Comparison of ENCODE assay signal across 23 cellular contexts in genomic region chrX:40410859-40411258, GRCh38.
"Had no signal": no experiment of that assay in that cellular context is flagged by ENCODE, and none has a peak within 500 bp of the region (broad histone marks: within the 10 kb centered on the region; RNA-seq: fewer than 3 reads in every experiment).

No MANE protein-coding gene starts in this region.

- DNase-seq: colonic mucosa; cortex of kidney; effector CD8-positive, alpha-beta T cell; effector memory CD8-positive, alpha-beta T cell; esophagus squamous epithelium; foreskin fibroblast; foreskin melanocyte; gastrocnemius medialis; glutamatergic neuron; head of caudate nucleus; heart right ventricle; hippocampal formation; left cardiac atrium; left lung; left ventricle myocardium superior; mammary epithelial cell; midbrain had no signal

- H3K27ac ChIP-seq: colonic mucosa, epithelial cell of prostate, esophagus squamous epithelium, gastrocnemius medialis, heart right ventricle, left lung had no signal

- H3K4me1 ChIP-seq: colonic mucosa, left lung had no signal

- H3K27me3 ChIP-seq: colonic mucosa, esophagus squamous epithelium, gastrocnemius medialis, left lung had no signal

- FAIRE-seq: endometrium, islet of Langerhans, keratinocyte had no signal

- H3K9me3 ChIP-seq: colonic mucosa, esophagus squamous epithelium, left lung had no signal

- H3K4me3 ChIP-seq: colonic mucosa, esophagus squamous epithelium, gastrocnemius medialis, heart right ventricle, left lung, lung had no signal

- ATAC-seq: effector memory CD8-positive, alpha-beta T cell; esophagus mucosa; gastrocnemius medialis; heart right ventricle; left cardiac atrium; left lung; left ventricle myocardium superior had no signal

- H3K36me3 ChIP-seq: colonic mucosa, esophagus squamous epithelium, gastrocnemius medialis, heart right ventricle, left lung had no signal
